Comparison of ENCODE assay signal across 1 cellular context in genomic region chr13:46663644-46664043, GRCh38.
TF ChIP-seq lines count a peak whose summit lies in the region.

No MANE protein-coding gene starts in this region.

TF ChIP-seq in GM12878, 131 proteins besides CTCF, POLR2A, EP300 and RAD21 (continued from another document):
- no peak for TF ChIP-seq PKNOX1 (IDR thresholded peaks at IDR 0.05)
- no peak for TF ChIP-seq RELA (IDR thresholded peaks at IDR 0.05; ENCODE audit: borderline replicate concordance, partially characterized antibody)
